Comparison of ENCODE assay signal across 8 cellular contexts in the genomic region with DNA sequence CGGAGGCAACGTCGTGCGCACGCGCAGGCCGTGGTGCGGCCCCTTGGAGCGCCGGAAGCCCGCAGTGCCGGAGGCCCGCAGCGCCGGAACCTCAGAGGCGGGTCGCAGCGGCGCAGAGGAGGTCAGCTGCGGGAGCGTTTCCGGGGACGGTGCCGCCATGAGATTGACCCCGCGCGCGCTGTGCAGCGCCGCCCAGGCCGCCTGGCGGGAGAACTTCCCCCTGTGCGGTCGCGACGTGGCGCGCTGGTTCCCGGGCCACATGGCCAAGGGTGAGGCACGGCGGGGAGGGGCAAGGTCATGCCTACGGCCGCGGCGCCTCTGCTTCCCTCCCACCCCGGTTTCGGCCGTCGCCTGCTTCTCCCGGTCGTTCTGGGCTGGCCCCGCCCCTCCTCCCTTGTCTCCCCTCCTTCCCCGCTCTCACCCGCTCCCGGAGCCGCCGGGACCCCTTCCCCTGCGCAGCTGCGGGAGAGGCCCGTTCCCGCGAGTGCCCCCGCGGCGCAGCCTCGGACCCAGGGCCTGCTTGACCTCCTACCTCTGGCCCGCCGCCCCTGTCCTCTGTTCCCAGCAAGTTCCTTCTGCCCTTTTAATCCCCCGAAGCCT. TPM values are rescaled to one million over a fixed set of nuclear protein-coding genes. Genes with fewer than 3 reads are reported as not detected.
DNase-seq lines count a peak whose midpoint lies in the region; ATAC-seq and TF ChIP-seq lines count a peak whose summit lies in the region.

A gene with protein sequence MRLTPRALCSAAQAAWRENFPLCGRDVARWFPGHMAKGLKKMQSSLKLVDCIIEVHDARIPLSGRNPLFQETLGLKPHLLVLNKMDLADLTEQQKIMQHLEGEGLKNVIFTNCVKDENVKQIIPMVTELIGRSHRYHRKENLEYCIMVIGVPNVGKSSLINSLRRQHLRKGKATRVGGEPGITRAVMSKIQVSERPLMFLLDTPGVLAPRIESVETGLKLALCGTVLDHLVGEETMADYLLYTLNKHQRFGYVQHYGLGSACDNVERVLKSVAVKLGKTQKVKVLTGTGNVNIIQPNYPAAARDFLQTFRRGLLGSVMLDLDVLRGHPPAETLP (plus strand): TSS at position 94 of the 600 bp plus-strand sequence. CDS start 64 bp downstream, at position 158.

- TF ChIP-seq EP300 in gastroesophageal sphincter (IDR thresholded peaks at IDR 0.05): no peak

- H3K4me1 ChIP-seq in gastroesophageal sphincter (peaks cover 0 to 25% (median 7%) of the 10 kb centered on the region in 3 donors), neutrophil (ENCODE audit: control insufficient read depth in 1 of 2, insufficient read depth in 1 of 2, low read depth in 1 of 2, low read length in 1 of 2) (peaks cover 19 to 26% of the 10 kb centered on the region in 2 experiments)

- TF ChIP-seq POLR2A in gastroesophageal sphincter (IDR thresholded peaks at IDR 0.05): peak; percentile 73 to 78

- H3K27ac Mint-ChIP-seq in activated naive CD4-positive, alpha-beta T cell treated with anti-CD3 and anti-CD28 coated beads, Interleukin-2, amount 10 ng/mL, durations not matched to agents 7 days and 5 days: peak within 1 kb of the TSS; percentile 90

- H3K4me3 Mint-ChIP-seq in activated naive CD4-positive, alpha-beta T cell treated with anti-CD3 and anti-CD28 coated beads, Interleukin-2, amount 10 ng/mL, durations not matched to agents 7 days and 5 days: peak within 1 kb of the TSS; percentile 95

- peaks cover 58% of the 10 kb centered on the region for H3K4me1 Mint-ChIP-seq in activated naive CD4-positive, alpha-beta T cell treated with anti-CD3 and anti-CD28 coated beads, Interleukin-2, amount 10 ng/mL, durations not matched to agents 7 days and 5 days

- ATAC-seq in gastroesophageal sphincter: peak; percentile 99

- H3K36me3 Mint-ChIP-seq in activated naive CD4-positive, alpha-beta T cell treated with anti-CD3 and anti-CD28 coated beads, Interleukin-2, amount 10 ng/mL, durations not matched to agents 7 days and 5 days: peaks cover 39% of the 10 kb centered on the region

- CTCF ChIA-PET in activated naive CD4-positive, alpha-beta T cell treated with anti-CD3 and anti-CD28 coated beads, Interleukin-2, amount 10 ng/mL, durations not matched to agents 7 days and 5 days (lab: Charles Lee): no interaction called here

- H3K4me3 ChIP-seq in LNCaP clone FGC (ENCODE audit: low read depth, low read length) (peak within 1 kb of the TSS; percentile 89), gastroesophageal sphincter (peak within 1 kb of the TSS; percentile 66 to 77), neutrophil (ENCODE audit: low read depth in 1 of 2, low read length in 1 of 2) (peak within 1 kb of the TSS; percentile 64 to 88)

- H3K27ac ChIP-seq in gastroesophageal sphincter (peak within 1 kb of the TSS; percentile 3 to 90 (median 83)), neutrophil (peak within 1 kb of the TSS; percentile 75), temporal lobe (ENCODE audit: low read depth, low read length) (peak within 1 kb of the TSS; percentile 66)

- no peaks in the 10 kb centered on the region for H3K27me3 ChIP-seq in gastroesophageal sphincter
- H3K27me3 ChIP-seq in neutrophil: no peaks in the 10 kb centered on the region

- H3K9me3 Mint-ChIP-seq in activated naive CD4-positive, alpha-beta T cell treated with anti-CD3 and anti-CD28 coated beads, Interleukin-2, amount 10 ng/mL, durations not matched to agents 7 days and 5 days: no peaks in the 10 kb centered on the region

- H3K36me3 ChIP-seq in gastroesophageal sphincter (peaks cover 0 to 60% of the 10 kb centered on the region in 2 donors), neutrophil (peaks cover 14% of the 10 kb centered on the region)

- 0% methylated on average over 2 of the region's 69 CpGs; no CpG with 5 or more reads in 1 of the 2 donors for WGBS in gastroesophageal sphincter (ENCODE audit: low coverage in 1 of 2), 2 donors

- H3K9me3 ChIP-seq in gastroesophageal sphincter (no peaks in the 10 kb centered on the region), neutrophil (no peaks in the 10 kb centered on the region)

- 0 out of 2 replicates have a peak, but pooled peaks have one; percentile 20 for TF ChIP-seq CTCF in LNCaP clone FGC (IDR thresholded peaks at IDR 0.05; ENCODE audit: control insufficient read depth, extremely low read depth, insufficient read depth)
- TF ChIP-seq CTCF in gastroesophageal sphincter (IDR thresholded peaks at IDR 0.05): peak in 3 of 4 experiments; percentile 48 to 62 (median 50)
- TF ChIP-seq CTCF in neutrophil (IDR thresholded peaks at IDR 0.05): peak; percentile 62

- H3K27me3 Mint-ChIP-seq in activated naive CD4-positive, alpha-beta T cell treated with anti-CD3 and anti-CD28 coated beads, Interleukin-2, amount 10 ng/mL, durations not matched to agents 7 days and 5 days: no peaks in the 10 kb centered on the region

- peak; percentile 91 for DNase-seq in GDM1 (lab: John Stamatoyannopoulos, UW)
- peak; percentile 80 for DNase-seq in H4 (ENCODE audit: low spot score)
- DNase-seq in LNCaP clone FGC (ENCODE audit: low read depth): peak; percentile 74
- DNase-seq in SIG-M5 treated with dmso at 0.1 percent for 504 hours (lab: John Stamatoyannopoulos, UW; ENCODE audit: unreplicated experiment): peak; percentile 85
- peak; percentile 94 for DNase-seq in activated naive CD4-positive, alpha-beta T cell treated with anti-CD3 and anti-CD28 coated beads, Interleukin-2, amount 10 ng/mL, durations not matched to agents 7 days and 5 days

RNA-seq across cellular contexts. Expression of the gene that starts here (rescaled TPM):
- 22.5 and 25.7 TPM in 2 replicates for total RNA-seq in H4 (2014; rRNA removed; shearing (Covaris generic))
- total RNA-seq in gastroesophageal sphincter (10 to 100 TPM; 13.2 to 25.9 (median 18.4) TPM), temporal lobe (15.7 TPM)

Comparison
In these comparisons a context has a peak if more than half of its experiments do, and no peak if none do; other contexts are left out.
1. Peak in every context shown above with its lines: DNase-seq, ATAC-seq, H3K4me3 ChIP-seq and H3K27ac ChIP-seq.